In the genomic region with DNA sequence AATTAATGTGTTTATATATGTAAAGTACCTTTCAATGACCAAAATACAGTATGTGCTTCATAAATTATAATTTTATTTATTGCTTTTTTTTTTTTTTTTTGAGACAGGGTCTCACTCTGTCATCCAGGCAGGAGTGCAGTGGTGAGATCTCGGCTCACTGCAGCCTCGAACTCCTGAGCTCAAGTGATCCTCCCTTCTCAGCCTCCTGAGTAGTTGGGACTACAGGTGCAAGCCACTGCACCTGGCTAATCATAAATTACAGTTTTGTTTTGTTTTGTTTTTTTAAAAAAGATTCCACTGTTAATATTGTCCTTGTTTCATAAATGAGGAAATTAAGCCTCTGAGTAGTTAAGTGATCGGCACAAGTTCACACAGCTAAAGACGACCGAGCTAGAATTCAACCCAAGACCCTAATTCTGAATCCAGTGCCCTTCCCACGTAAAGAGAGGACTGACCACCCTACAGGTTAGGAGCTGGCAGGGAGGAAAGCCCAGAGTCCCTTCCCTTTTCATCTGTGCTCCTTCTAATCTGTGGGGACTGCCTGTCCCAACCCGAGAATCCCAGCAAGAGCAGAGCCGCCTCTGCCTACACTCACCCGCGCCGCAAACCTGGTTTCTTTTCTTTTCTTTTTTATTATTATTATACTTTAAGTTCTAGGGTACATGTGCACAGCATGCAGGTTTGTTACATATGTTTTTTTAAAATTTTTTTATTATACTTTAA, we compare ENCODE assay signal across 9 cellular contexts. TPM values are rescaled to one million over a fixed set of nuclear protein-coding genes. Genes with fewer than 3 reads are reported as not detected.
DNase-seq lines count a peak whose midpoint lies in the region; ATAC-seq and TF ChIP-seq lines count a peak whose summit lies in the region.
"Had no signal": no experiment of that assay in that cellular context is flagged by ENCODE, and none has a peak within 500 bp of the region (broad histone marks: within the 10 kb centered on the region; RNA-seq: fewer than 3 reads in every experiment).

No MANE protein-coding gene starts in this region.

- ATAC-seq in Right ventricle myocardium superior (ENCODE audit: poor library complexity) (peak; percentile 23), left lung (peak; percentile 12), upper lobe of right lung (no peak), GM19023 (IDR thresholded peaks at IDR 0.05; ENCODE audit: unreplicated experiment) (no peak)
- ATAC-seq in activated naive CD8-positive, alpha-beta T cell treated with anti-CD3 and anti-CD28 coated beads, Interleukin-2, amount 50 U/mL, for 24 hours = no peak

- no peak overlapping the region for H3K27ac Mint-ChIP-seq in activated naive CD8-positive, alpha-beta T cell treated with anti-CD3 and anti-CD28 coated beads, Interleukin-2, amount 50 U/mL, for 24 hours

- no peak for TF ChIP-seq CTCF in left lung (IDR thresholded peaks at IDR 0.05)
- TF ChIP-seq CTCF in upper lobe of right lung (IDR thresholded peaks at IDR 0.05) = no peak

- intact Hi-C loops in Right ventricle myocardium superior (cut with DNase I) = loop anchor here (5.0 kb wide), 1 partner anchor 144 kb away; no protein-coding TSS in a partner anchor
- intact Hi-C loops in cardiac septum (cut with DNase I) = loop anchor here (2.0 kb wide), 1 partner anchor 142 kb away; no protein-coding TSS in a partner anchor
- intact Hi-C loops in left lung (cut with DNase I) = loop anchor here in 1 of 2 donors (5.0 kb wide), 1 partner anchor 144 kb away; no protein-coding TSS in a partner anchor
- intact Hi-C loops in upper lobe of right lung (cut with DNase I) = no loop called here

- no peaks in the 10 kb centered on the region for H3K36me3 ChIP-seq in left lung
- H3K36me3 ChIP-seq in upper lobe of right lung = no peaks in the 10 kb centered on the region

- DNase-seq in Right ventricle myocardium superior (no peak), cardiac septum (ENCODE audit: low spot score) (no peak), left lung (no peak), upper lobe of right lung (no peak), inferior parietal cortex (ENCODE audit: extremely low spot score) (no peak)
- DNase-seq in activated naive CD8-positive, alpha-beta T cell treated with anti-CD3 and anti-CD28 coated beads, Interleukin-2, amount 50 U/mL, for 24 hours = no peak
- no peak for DNase-seq in activated CD4-positive, CD25-positive, alpha-beta regulatory T cell treated with anti-CD3 and anti-CD28 coated beads, Interleukin-2, amount 50 U/mL, for 72 hours

- H3K27me3 ChIP-seq in left lung (peaks cover 0 to 11% of the 10 kb centered on the region in 2 donors), upper lobe of right lung (no peaks in the 10 kb centered on the region)

- no peaks in the 10 kb centered on the region for H3K9me3 ChIP-seq in left lung
- no peaks in the 10 kb centered on the region for H3K9me3 ChIP-seq in upper lobe of right lung

- H3K4me3 Mint-ChIP-seq in activated naive CD8-positive, alpha-beta T cell treated with anti-CD3 and anti-CD28 coated beads, Interleukin-2, amount 50 U/mL, for 24 hours = peak overlapping the region; percentile 82

- H3K4me3 ChIP-seq in left lung = peak overlapping the region; percentile 19 to 28
- H3K4me3 ChIP-seq in upper lobe of right lung = peak overlapping the region; percentile 40

- H3K27me3 Mint-ChIP-seq in activated naive CD8-positive, alpha-beta T cell treated with anti-CD3 and anti-CD28 coated beads, Interleukin-2, amount 50 U/mL, for 24 hours = peaks cover 1% of the 10 kb centered on the region

- no peaks in the 10 kb centered on the region for H3K36me3 Mint-ChIP-seq in activated naive CD8-positive, alpha-beta T cell treated with anti-CD3 and anti-CD28 coated beads, Interleukin-2, amount 50 U/mL, for 24 hours (ENCODE audit: low read depth)

- peaks cover 3% of the 10 kb centered on the region for H3K4me1 Mint-ChIP-seq in activated naive CD8-positive, alpha-beta T cell treated with anti-CD3 and anti-CD28 coated beads, Interleukin-2, amount 50 U/mL, for 24 hours

- H3K4me1 ChIP-seq in left lung (peaks cover 0 to 4% of the 10 kb centered on the region in 2 donors), upper lobe of right lung (no peaks in the 10 kb centered on the region)

- H3K27ac ChIP-seq in left lung (no peak overlapping the region), upper lobe of right lung (no peak overlapping the region)

- H3K9me3 Mint-ChIP-seq in activated naive CD8-positive, alpha-beta T cell treated with anti-CD3 and anti-CD28 coated beads, Interleukin-2, amount 50 U/mL, for 24 hours = no peaks in the 10 kb centered on the region

RNA-seq across cellular contexts. Expression of a gene that starts 8.5 kb away (rescaled TPM):
- total RNA-seq in Right ventricle myocardium superior = 0.08 TPM
- total RNA-seq in cardiac septum = not detected
- under 1 TPM; 0.52 to 0.99 TPM for total RNA-seq in left lung
- 4.1 TPM for total RNA-seq in upper lobe of right lung
- total RNA-seq: dermis microvascular lymphatic vessel endothelial cell had no signal

RNA-seq across cellular contexts. Expression of a gene that starts 8.9 kb away (rescaled TPM):
- total RNA-seq in Right ventricle myocardium superior (12.3 TPM), cardiac septum (14.9 TPM), left lung (10 to 100 TPM; 23.4 to 27.2 TPM), upper lobe of right lung (21.7 TPM)

RNA-seq across cellular contexts. Expression of a gene that starts 34.7 kb away (rescaled TPM):
- 155 TPM for total RNA-seq in Right ventricle myocardium superior
- 71.0 TPM for total RNA-seq in cardiac septum
- total RNA-seq in left lung = 10 to 100 TPM; 51.0 to 51.5 TPM
- total RNA-seq in upper lobe of right lung = 40.7 TPM

Comparison
In these comparisons a context has a peak if more than half of its experiments do, and no peak if none do; other contexts are left out.
1. ATAC-seq: peak in Right ventricle myocardium superior (single experiment) and left lung (single experiment); none in activated naive CD8-positive, alpha-beta T cell treated with anti-CD3 and anti-CD28 coated beads, Interleukin-2, amount 50 U/mL, for 24 hours (single experiment), upper lobe of right lung (single experiment) and GM19023 (single experiment).